In the genomic region with DNA sequence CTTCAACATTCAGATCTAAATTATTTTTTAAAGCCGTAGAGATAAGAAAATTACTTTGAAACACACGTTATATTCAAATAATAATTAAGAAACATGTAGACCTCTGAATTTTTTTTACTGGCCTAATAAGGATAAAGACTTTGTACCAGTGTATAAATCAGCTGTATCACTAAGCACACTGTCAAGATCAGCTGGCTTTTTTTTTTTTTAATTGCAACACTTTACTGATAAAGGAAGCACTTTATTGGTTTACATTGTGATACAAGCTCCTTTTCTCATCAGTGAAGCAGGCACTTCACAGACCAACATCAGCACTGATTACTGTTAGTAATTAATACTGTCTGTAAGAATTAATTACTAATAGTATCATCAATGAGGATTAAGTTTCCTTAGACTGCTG, we compare ENCODE assay signal across 22 cellular contexts.
DNase-seq lines count a peak whose midpoint lies in the region; ATAC-seq, FAIRE-seq and TF ChIP-seq lines count a peak whose summit lies in the region.
"Had no signal": no experiment of that assay in that cellular context is flagged by ENCODE, and none has a peak within 500 bp of the region (broad histone marks: within the 10 kb centered on the region; RNA-seq: fewer than 3 reads in every experiment).

No MANE protein-coding gene starts in this region.

- no peaks in the 10 kb centered on the region for H3K9me3 Mint-ChIP-seq in activated CD8-positive, alpha-beta memory T cell treated with anti-CD3 and anti-CD28 coated beads, Interleukin-2, amount 10 ng/mL, durations not matched to agents 7 days and 5 days (ENCODE audit: low read depth)
- no peaks in the 10 kb centered on the region for H3K9me3 Mint-ChIP-seq in T-cell
- no peaks in the 10 kb centered on the region for H3K9me3 Mint-ChIP-seq in activated T-helper 17 cell treated with anti-CD3 and anti-CD28 coated beads, Interleukin-2, amount 50 U/mL, for 72 hours
- H3K9me3 Mint-ChIP-seq: H9, HFFc6 had no signal

- peaks cover 44% of the 10 kb centered on the region for H3K36me3 Mint-ChIP-seq in activated CD8-positive, alpha-beta memory T cell treated with anti-CD3 and anti-CD28 coated beads, Interleukin-2, amount 10 ng/mL, durations not matched to agents 7 days and 5 days
- peaks cover 4% of the 10 kb centered on the region for H3K36me3 Mint-ChIP-seq in T-cell
- H3K36me3 Mint-ChIP-seq in activated T-helper 17 cell treated with anti-CD3 and anti-CD28 coated beads, Interleukin-2, amount 50 U/mL, for 72 hours (ENCODE audit: low read depth), result peaks cover 85% of the 10 kb centered on the region

- no peak for ATAC-seq in activated CD8-positive, alpha-beta memory T cell treated with anti-CD3 and anti-CD28 coated beads, Interleukin-2, amount 10 ng/mL, durations not matched to agents 7 days and 5 days
- no peak for ATAC-seq in T-cell (replicated peaks in 1 of 4)
- peak; percentile 93 for ATAC-seq in left colon
- no peak for ATAC-seq in activated T-helper 17 cell treated with anti-CD3 and anti-CD28 coated beads, Interleukin-2, amount 50 U/mL, for 72 hours (replicated peaks)

- POLR2A ChIA-PET in T-cell (lab: Charles Lee), result interaction anchor here in 1 of 2 donors (0.6 kb wide), 1 partner anchor 225 kb away, joined by 8 read pairs; no protein-coding TSS in a partner anchor

- intact Hi-C loops in left colon (cut with DNase I, micrococcal nuclease), result no loop called here

- peak; percentile 58 for FAIRE-seq in D721Med (lab: Jason Lieb, UNC)
- FAIRE-seq: A204.1 had no signal

- H3K4me1 Mint-ChIP-seq in activated CD8-positive, alpha-beta memory T cell treated with anti-CD3 and anti-CD28 coated beads, Interleukin-2, amount 10 ng/mL, durations not matched to agents 7 days and 5 days, result peaks cover 11% of the 10 kb centered on the region
- peaks cover 10 to 12% (median 10%) of the 10 kb centered on the region in 3 donors for H3K4me1 Mint-ChIP-seq in T-cell
- H3K4me1 Mint-ChIP-seq in activated T-helper 17 cell treated with anti-CD3 and anti-CD28 coated beads, Interleukin-2, amount 50 U/mL, for 72 hours, result peaks cover 6% of the 10 kb centered on the region
- H3K4me1 Mint-ChIP-seq: H9 had no signal

- H3K4me3 Mint-ChIP-seq in activated CD8-positive, alpha-beta memory T cell treated with anti-CD3 and anti-CD28 coated beads, Interleukin-2, amount 10 ng/mL, durations not matched to agents 7 days and 5 days, result peak overlapping the region; percentile 71
- peak overlapping the region in 2 of 3 donors; percentile 45 to 68 for H3K4me3 Mint-ChIP-seq in T-cell
- H3K4me3 Mint-ChIP-seq in activated T-helper 17 cell treated with anti-CD3 and anti-CD28 coated beads, Interleukin-2, amount 50 U/mL, for 72 hours, result no peak overlapping the region
- H3K4me3 Mint-ChIP-seq: H9, HFFc6 had no signal

- TF ChIP-seq CTCF in D721Med (IDR thresholded peaks at IDR 0.05; ENCODE audit: insufficient read depth, missing control alignments), result no peak

- no peaks in the 10 kb centered on the region for H3K27me3 Mint-ChIP-seq in activated CD8-positive, alpha-beta memory T cell treated with anti-CD3 and anti-CD28 coated beads, Interleukin-2, amount 10 ng/mL, durations not matched to agents 7 days and 5 days
- H3K27me3 Mint-ChIP-seq in T-cell, result no peaks in the 10 kb centered on the region
- no peaks in the 10 kb centered on the region for H3K27me3 Mint-ChIP-seq in activated T-helper 17 cell treated with anti-CD3 and anti-CD28 coated beads, Interleukin-2, amount 50 U/mL, for 72 hours

- DNase-seq in activated CD8-positive, alpha-beta memory T cell treated with anti-CD3 and anti-CD28 coated beads, Interleukin-2, amount 10 ng/mL, durations not matched to agents 7 days and 5 days, result no peak
- no peak for DNase-seq in activated CD8-positive, alpha-beta memory T cell treated with anti-CD3 and anti-CD28 coated beads for 24 hours
- DNase-seq in D721Med (ENCODE audit: insufficient read length, low spot score) (no peak), T-cell (no peak), left colon (no peak), H7 (no peak), iPS-NIHi11 (ENCODE audit: low spot score) (no peak)
- DNase-seq: DMS79, H9, HFFc6, Kasumi-1, MG63, NCI-H1417, NCI-H1694 treated with DMSO at 0.1 percent for 48 hours, NCI-H2081 treated with DMSO at 0.1 percent for 48 hours, NCI-H2171 treated with DMSO at 0.1 percent for 48 hours, NCI-H446, NCI-H526, PC-9, SHP77 treated with DMSO at 0.1 percent for 48 hours had no signal

- H3K27me3 ChIP-seq in H7 (ENCODE audit: control insufficient read depth, insufficient read depth, low read length), result no peaks in the 10 kb centered on the region
- H3K27me3 ChIP-seq: MG63 had no signal

- CTCF ChIA-PET in activated CD8-positive, alpha-beta memory T cell treated with anti-CD3 and anti-CD28 coated beads, Interleukin-2, amount 10 ng/mL, durations not matched to agents 7 days and 5 days (lab: Charles Lee), result interaction anchor here (0.6 to 2.7 kb wide), 5 partner anchors 10 to 392 kb away, joined by 3 to 13 read pairs (median 4); no protein-coding TSS in a partner anchor
- CTCF ChIA-PET in T-cell (lab: Charles Lee), result interaction anchor here in 1 of 2 donors (0.5 to 0.6 kb wide), 2 partner anchors 46 to 495 kb away, joined by 3 to 5 read pairs; no protein-coding TSS in a partner anchor

- H3K27ac Mint-ChIP-seq in activated CD8-positive, alpha-beta memory T cell treated with anti-CD3 and anti-CD28 coated beads, Interleukin-2, amount 10 ng/mL, durations not matched to agents 7 days and 5 days, result peak overlapping the region; percentile 70
- H3K27ac Mint-ChIP-seq in T-cell, result peak overlapping the region in 1 of 2 donors; percentile 82
- H3K27ac Mint-ChIP-seq in activated T-helper 17 cell treated with anti-CD3 and anti-CD28 coated beads, Interleukin-2, amount 50 U/mL, for 72 hours, result no peak overlapping the region
- H3K27ac Mint-ChIP-seq: H9, HFFc6 had no signal

- H3K4me3 ChIP-seq in H7 (ENCODE audit: insufficient read depth, low read depth, low read length), result no peak overlapping the region
- H3K4me3 ChIP-seq: MG63, PC-9 had no signal

- no peaks in the 10 kb centered on the region for H3K36me3 ChIP-seq in H7 (replicated peaks; ENCODE audit: control insufficient read depth, insufficient read depth, low read length)
